20 cellular contexts compared by ENCODE assay signal in the genomic region with DNA sequence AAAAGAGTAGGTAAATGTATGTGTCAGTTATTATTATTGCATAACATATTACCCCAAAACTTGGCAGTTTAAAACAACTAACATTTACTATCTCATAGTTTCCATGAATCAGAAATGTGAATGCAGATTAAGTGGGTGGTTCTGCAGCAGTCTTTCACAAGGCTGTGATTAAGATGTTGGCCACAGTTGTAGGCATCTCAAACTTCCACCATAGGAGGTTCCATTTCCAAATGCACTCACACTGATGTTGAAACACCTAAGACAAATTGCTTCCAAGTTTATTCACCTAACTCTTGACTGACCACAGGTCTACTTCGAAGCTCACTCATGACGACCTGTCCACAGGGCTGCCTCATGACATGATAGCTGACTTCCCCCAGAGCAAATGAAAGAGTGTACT.
"Had no signal": no experiment of that assay in that cellular context is flagged by ENCODE, and none has a peak within 500 bp of the region (broad histone marks: within the 10 kb centered on the region; RNA-seq: fewer than 3 reads in every experiment).

No MANE protein-coding gene starts in this region.

- ATAC-seq: activated CD4-positive, CD25-positive, alpha-beta regulatory T cell treated with anti-CD3 and anti-CD28 coated beads, Interleukin-2, amount 50 U/mL, for 24 hours; activated naive CD4-positive, alpha-beta T cell treated with anti-CD3 and anti-CD28 coated beads, Interleukin-2, amount 50 U/mL, for 72 hours; body of pancreas; stimulated activated naive B cell treated with anti-CD40 and anti-IgM and Interleukin-4, amounts not matched to agents 10 μg/mL and 1 μg/mL and 100 μg/mL, for 72 hours; upper lobe of right lung had no signal

- DNase-seq: activated CD8-positive, alpha-beta memory T cell treated with anti-CD3 and anti-CD28 coated beads for 24 hours; activated CD8-positive, alpha-beta memory T cell treated with anti-CD3 and anti-CD28 coated beads, Interleukin-2, amount 50 U/mL, for 48 hours; activated effector memory CD4-positive, alpha-beta T cell treated with anti-CD3 and anti-CD28 coated beads, Interleukin-2, amount 50 U/mL, for 16 hours; activated T-cell treated with anti-CD3 and anti-CD28 coated beads, Interleukin-2, amount 50 U/mL, for 48 hours; amniotic stem cell; body of pancreas; central memory CD4-positive, alpha-beta T cell; colonic mucosa; endodermal cell; erythroblast; foreskin fibroblast; mammary epithelial cell; midbrain; nucleus accumbens; posterior cingulate gyrus; stimulated activated naive B cell treated with anti-CD40 and anti-IgM and Interleukin-4, amounts not matched to agents 10 μg/mL and 1 μg/mL and 100 μg/mL, for 72 hours; upper lobe of right lung had no signal

- H3K27me3 ChIP-seq: body of pancreas, colonic mucosa, hepatocyte, upper lobe of right lung had no signal

- H3K4me3 ChIP-seq: body of pancreas, colonic mucosa, hepatocyte, upper lobe of right lung had no signal

- H3K27ac ChIP-seq: body of pancreas, colonic mucosa, hepatocyte, upper lobe of right lung had no signal

- H3K4me1 ChIP-seq: body of pancreas, colonic mucosa, upper lobe of right lung had no signal

- H3K36me3 ChIP-seq: colonic mucosa, upper lobe of right lung had no signal

- H3K9me3 ChIP-seq: body of pancreas, colonic mucosa, upper lobe of right lung had no signal
